13 cellular contexts compared by ENCODE assay signal in the genomic region with DNA sequence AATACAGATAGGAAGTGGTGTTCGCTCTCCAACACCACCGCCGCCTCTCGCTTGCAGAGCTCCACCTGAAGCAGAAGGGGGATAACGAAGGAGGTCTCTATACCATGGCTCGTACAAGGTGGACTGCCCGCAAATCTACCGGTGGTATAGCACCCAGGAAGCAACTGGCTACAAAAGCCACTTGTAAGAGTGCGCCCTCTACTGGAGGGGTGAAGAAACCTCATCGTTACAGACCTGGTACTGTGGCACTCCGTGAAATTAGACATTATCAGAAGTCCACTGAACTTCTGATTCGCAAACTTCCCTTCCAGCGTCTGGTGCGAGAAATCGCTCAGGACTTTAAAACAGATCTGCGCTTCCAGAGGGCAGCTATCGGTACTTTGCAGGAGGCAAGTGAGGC. TPM values are rescaled to one million over a fixed set of nuclear protein-coding genes. Genes with fewer than 3 reads are reported as not detected.
A peak's percentile ranks its signal among the peaks of the same experiment; 100 is the strongest.
DNase-seq lines count a peak whose midpoint lies in the region; ATAC-seq and TF ChIP-seq lines count a peak whose summit lies in the region.
"Had no signal": no experiment of that assay in that cellular context is flagged by ENCODE, and none has a peak within 500 bp of the region (broad histone marks: within the 10 kb centered on the region; RNA-seq: fewer than 3 reads in every experiment).

No MANE protein-coding gene starts in this region.

- CTCF ChIA-PET in AG04450 (lab: Charles Lee) = interaction anchor here (0.7 to 3.5 kb wide), 2 partner anchors 25 to 158 kb away, joined by 3 to 41 read pairs; no protein-coding TSS in a partner anchor
- CTCF ChIA-PET in PC-9 (lab: Charles Lee) = no interaction called here

- TF ChIP-seq POLR2A in gastrocnemius medialis (IDR thresholded peaks at IDR 0.05) = no peak

- ATAC-seq in HG03521 (IDR thresholded peaks at IDR 0.05; ENCODE audit: unreplicated experiment) = no peak
- ATAC-seq in gastrocnemius medialis = no peak

- no peaks in the 10 kb centered on the region for H3K36me3 ChIP-seq in PC-9 (ENCODE audit: low read depth)
- no peaks in the 10 kb centered on the region for H3K36me3 ChIP-seq in gastrocnemius medialis

- peak; percentile 17; the same call in 1 of the 2 replicates for TF ChIP-seq CTCF in AG04450 (IDR thresholded peaks at IDR 0.05; ENCODE audit: low read depth, low read length)
- TF ChIP-seq CTCF in GM12864 (IDR thresholded peaks at IDR 0.05; ENCODE audit: low read depth, low read length, missing control alignments) = peak; percentile 40
- TF ChIP-seq CTCF in PC-9 (conservative IDR thresholded peaks at IDR 0.05) = peak; percentile 52
- TF ChIP-seq CTCF in fibroblast of mammary gland (conservative IDR thresholded peaks at IDR 0.05; ENCODE audit: control insufficient read depth, insufficient read depth, low read depth, low read length) = peak; percentile 30
- TF ChIP-seq CTCF in gastrocnemius medialis (IDR thresholded peaks at IDR 0.05 in 4 of 5, conservative IDR thresholded peaks at IDR 0.05 in 1 of 5) = no peak

- intact Hi-C loops in PC-9 (cut with micrococcal nuclease; ENCODE audit: unreplicated experiment) = no loop called here
- intact Hi-C loops in gastrocnemius medialis (cut with DNase I; ENCODE audit: low total_unique reads) = no loop called here

- no peak overlapping the region for H2AFZ ChIP-seq in PC-9

- H3K4me3 ChIP-seq in AG04450 (ENCODE audit: low read depth, low read length) (no peak overlapping the region), GM12864 (ENCODE audit: low read depth, low read length) (no peak overlapping the region), PC-9 (no peak overlapping the region), fibroblast of mammary gland (ENCODE audit: control insufficient read depth, low read depth, low read length) (no peak overlapping the region), gastrocnemius medialis (no peak overlapping the region)

- H3K9me2 ChIP-seq in PC-9 (ENCODE audit: insufficient read depth) = no peaks in the 10 kb centered on the region

- H3K27ac ChIP-seq in AG04450 (ENCODE audit: low read depth, low read length) (no peak overlapping the region), PC-9 (no peak overlapping the region), gastrocnemius medialis (no peak overlapping the region)

- in situ Hi-C loops in gastrocnemius medialis (cut with MboI; ENCODE audit: low sequenced_read_pairs in 4 of 4) = no loop called here

- H3F3A ChIP-seq in PC-9 (ENCODE audit: insufficient read depth, low read depth) = no peaks in the 10 kb centered on the region

- no peak overlapping the region for H3K4me2 ChIP-seq in PC-9

- POLR2A ChIA-PET in AG04450 (lab: Yijun Ruan, JAX) = no interaction called here
- POLR2A ChIA-PET in PC-9 (lab: Charles Lee; ENCODE audit: unreplicated experiment) = no interaction called here

- no peaks in the 10 kb centered on the region for H3K79me2 ChIP-seq in PC-9 (ENCODE audit: low read depth)

- H3K9me3 ChIP-seq in AG04450 (ENCODE audit: control insufficient read depth, insufficient read depth, low read length) = no peaks in the 10 kb centered on the region
- H3K9me3 ChIP-seq in PC-9 (ENCODE audit: insufficient read depth, low read depth) = no peaks in the 10 kb centered on the region
- H3K9me3 ChIP-seq in gastrocnemius medialis = no peaks in the 10 kb centered on the region

- H3K27me3 ChIP-seq in AG04450 (ENCODE audit: control insufficient read depth, insufficient read depth, low read length) = peaks cover 2% of the 10 kb centered on the region
- no peaks in the 10 kb centered on the region for H3K27me3 ChIP-seq in PC-9 (ENCODE audit: insufficient read depth, low read depth)
- peaks cover 0 to 4% (median 0%) of the 10 kb centered on the region in 3 donors for H3K27me3 ChIP-seq in gastrocnemius medialis

- DNase-seq in AG04450 (ENCODE audit: low read depth, low spot score) = no peak
- DNase-seq in GM12864 (ENCODE audit: low read depth) = no peak
- peak in 1 of 2 experiments; percentile 4 for DNase-seq in PC-9
- DNase-seq in fibroblast of mammary gland (ENCODE audit: low read depth) = no peak
- DNase-seq in activated effector memory CD4-positive, alpha-beta T cell treated with Interleukin-2 at 50 U/mL for 16 hours = no peak
- DNase-seq in dermis blood vessel endothelial cell = no peak
- no peak for DNase-seq in gastrocnemius medialis
- DNase-seq: NCI-H146, SHP77 had no signal

- no peaks in the 10 kb centered on the region for H4K20me1 ChIP-seq in PC-9 (ENCODE audit: insufficient read depth)

- H3K4me1 ChIP-seq in PC-9 (replicated peaks; ENCODE audit: insufficient read depth) (no peaks in the 10 kb centered on the region), gastrocnemius medialis (no peaks in the 10 kb centered on the region)

- BruUV-seq in PC-9 (replicated peaks; lab: Mats Ljungman, UMichigan) = no TSS peak

RNA-seq across cellular contexts. Expression of gene BMP15, which starts 5.2 kb away (rescaled TPM):
- not detected in 2 replicates for polyA plus RNA-seq in AG04450 (2011; rRNA removed)
- not detected in 2 replicates for polyA minus RNA-seq in AG04450 (2011; rRNA and poly(A)+ RNA removed)
- total RNA-seq in PC-9 (2021) (not detected in 2 replicates), dermis blood vessel endothelial cell (not detected in 2 replicates), gastrocnemius medialis (not detected)
- total RNA-seq: dermis microvascular lymphatic vessel endothelial cell, G401, urinary bladder had no signal
- polyA plus RNA-seq: urinary bladder had no signal

Comparison
In these comparisons a context has a peak if more than half of its experiments do, and no peak if none do; other contexts are left out.
1. CTCF ChIP-seq: peak in AG04450 (single experiment), GM12864 (single experiment), PC-9 (single experiment) and fibroblast of mammary gland (single experiment); none in gastrocnemius medialis (0 of 5).